In the genomic region with DNA sequence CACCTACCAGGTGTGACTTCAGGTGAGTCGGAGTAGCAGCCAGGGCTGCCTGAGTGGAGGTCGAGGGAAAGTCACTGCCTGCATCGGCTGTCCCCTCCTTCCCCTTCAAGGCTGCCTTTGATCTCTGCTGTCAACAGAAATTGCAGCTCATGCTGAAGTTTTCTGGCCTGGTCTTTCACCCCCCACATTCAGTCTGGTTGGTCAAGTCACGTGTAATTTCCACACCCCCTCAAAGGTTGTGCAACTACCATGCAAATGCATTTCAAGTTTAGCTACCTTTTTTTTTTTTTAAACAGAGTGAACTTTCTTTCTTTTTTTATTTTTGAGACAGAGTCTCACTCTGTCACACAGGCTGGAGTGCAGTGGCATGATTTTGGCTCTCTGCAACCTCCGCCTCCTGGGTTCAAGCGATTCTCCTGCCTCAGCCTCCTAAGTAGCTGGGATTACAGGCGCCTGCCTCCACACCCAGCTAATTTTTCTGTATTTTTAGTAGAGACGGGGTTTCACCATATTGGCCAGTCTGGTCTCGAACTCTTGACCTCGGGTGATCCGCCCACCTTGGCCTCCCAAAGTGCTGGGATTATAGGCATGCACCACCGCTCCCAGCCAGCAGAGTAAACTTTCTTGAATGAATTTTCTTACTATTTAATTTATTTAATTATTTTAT, we compare ENCODE assay signal across 8 cellular contexts. TPM values are rescaled to one million over a fixed set of nuclear protein-coding genes. Genes with fewer than 3 reads are reported as not detected.
DNase-seq lines count a peak whose midpoint lies in the region; TF ChIP-seq lines count a peak whose summit lies in the region.
"Not testable (repeated sequence)": the region's sequence is repeated elsewhere in the genome, so short reads cannot be mapped to it uniquely, and the experiment has no call there.

No MANE protein-coding gene starts in this region.

- peak overlapping the region in 3 of 5 donors; percentile 1 to 79 (median 30) for H3K27ac ChIP-seq in adrenal gland

- not testable (repeated sequence) for H3K9me3 ChIP-seq in adrenal gland (replicated peaks in 1 of 3)

- intact Hi-C loops in adrenal gland (cut with DNase I): not testable (repeated sequence)

- H3K4me3 ChIP-seq in GM12865 (ENCODE audit: low read depth, low read length); adrenal gland; epithelial cell of esophagus (ENCODE audit: low read length): not testable (repeated sequence)

- TF ChIP-seq POLR2A in adrenal gland (IDR thresholded peaks at IDR 0.05): not testable (repeated sequence)

- not testable (repeated sequence) for H3K36me3 ChIP-seq in adrenal gland (replicated peaks in 1 of 2)

- WGBS in adrenal gland, 4 donors: 61 to 68% (median 62%) methylated on average over 11 to 12 of the region's 12 CpGs

- H3K27me3 ChIP-seq in adrenal gland: not testable (repeated sequence)

- H3K4me1 ChIP-seq in adrenal gland (replicated peaks in 1 of 2): peaks cover 11 to 12% of the 10 kb centered on the region in 2 donors

- not testable (repeated sequence) for TF ChIP-seq CTCF in GM12865 (IDR thresholded peaks at IDR 0.05; ENCODE audit: insufficient read depth, low read depth, low read length, missing control alignments); adrenal gland (IDR thresholded peaks at IDR 0.05); epithelial cell of esophagus (IDR thresholded peaks at IDR 0.05; ENCODE audit: insufficient read depth, low read depth, low read length, missing control alignments)

- DNase-seq in GM12865 (ENCODE audit: low read depth) (peak; percentile 50), LHCN-M2 (ENCODE audit: low read depth) (peak; percentile 44), OCI-M1 (lab: John Stamatoyannopoulos, UW) (peak; percentile 47), adrenal gland (peak in 6 of 7 donors; percentile 49 to 73 (median 62)), epithelial cell of esophagus (ENCODE audit: low read depth) (peak; percentile 80), islet precursor cell (peak; percentile 70), mucosa of gallbladder (ENCODE audit: low spot score) (peak; percentile 55), ureter (ENCODE audit: low spot score) (peak; percentile 71)

RNA-seq across cellular contexts. Expression of a gene that starts 16.8 kb away (rescaled TPM):
- total RNA-seq in LHCN-M2 (2014; rRNA removed) (2.9 TPM in 2 replicates), adrenal gland (10 to 100 TPM; 16.9 to 37.5 (median 24.1) TPM), mucosa of gallbladder (55.8 TPM), ureter (36.5 TPM)
- 4.3 TPM for polyA plus RNA-seq in LHCN-M2 (2012)
- polyA plus RNA-seq in adrenal gland: 10 to 100 TPM; 21.8 to 49.0 (median 23.1) TPM
